ENCODE assay signal across 6 cellular contexts in the genomic region with DNA sequence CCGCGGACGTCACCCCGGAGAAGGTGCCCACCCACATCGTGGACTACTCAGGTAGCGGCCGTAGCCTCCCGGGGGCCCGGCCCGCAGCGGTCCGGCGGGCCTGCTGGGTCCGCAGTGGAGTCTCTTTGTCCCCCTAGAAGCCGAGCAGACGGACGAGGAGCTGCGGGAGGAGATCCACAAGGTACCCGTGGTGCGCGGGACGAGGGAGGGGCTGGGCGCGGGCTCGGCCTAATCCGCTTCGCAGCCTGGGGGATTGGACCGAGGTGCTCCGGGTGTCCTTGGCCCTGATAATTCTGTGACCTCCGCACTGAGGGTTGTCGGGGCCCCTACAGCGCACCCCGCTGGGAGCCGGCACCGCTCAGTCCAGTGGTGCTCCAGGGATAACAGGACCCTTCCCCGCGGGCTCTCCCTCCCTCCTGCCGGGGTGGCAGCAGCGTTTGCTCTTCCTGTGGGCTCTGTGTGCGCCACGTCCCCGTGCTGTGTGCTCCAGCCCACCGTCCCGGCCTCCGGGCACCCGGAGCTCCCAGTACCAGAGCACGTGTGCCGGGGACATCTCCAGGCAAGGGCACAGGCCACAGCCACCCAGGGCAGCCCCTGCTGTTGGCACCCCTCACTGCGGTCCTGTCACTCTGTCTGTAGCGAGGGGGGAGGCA.
A peak's percentile ranks its signal among the peaks of the same experiment; 100 is the strongest.
DNase-seq lines count a peak whose midpoint lies in the region; ATAC-seq and FAIRE-seq lines count a peak whose summit lies in the region.

No MANE protein-coding gene starts in this region.

- no peaks in the 10 kb centered on the region for H3K9me3 ChIP-seq in muscle layer of colon (ENCODE audit: low read length)

- H3K4me1 ChIP-seq in muscle layer of colon (ENCODE audit: insufficient read depth, low read length) = peaks cover 17% of the 10 kb centered on the region

- peak overlapping the region; percentile 63 to 89 for H3K4me3 ChIP-seq in muscle layer of colon (ENCODE audit: low read depth in 1 of 2, low read length in 2 of 2)

- ATAC-seq in HG02840 (IDR thresholded peaks at IDR 0.05; ENCODE audit: low FRiP score, unreplicated experiment) = peak; percentile 15

- H3K9ac ChIP-seq in muscle layer of colon (ENCODE audit: low read length) = peak overlapping the region; percentile 57

- DNase-seq in HTR-8/SVneo (ENCODE audit: insufficient read length, low spot score) = no peak
- DNase-seq in T-helper 9 cell = no peak
- DNase-seq in middle frontal gyrus (ENCODE audit: extremely low spot score, low spot score) = no peak

- H3K27ac ChIP-seq in angular gyrus (ENCODE audit: low read depth, low read length) = peak overlapping the region; percentile 85
- peak overlapping the region; percentile 85 for H3K27ac ChIP-seq in muscle layer of colon (ENCODE audit: low read depth, low read length)

- peaks cover 32% of the 10 kb centered on the region for H3K36me3 ChIP-seq in muscle layer of colon (ENCODE audit: insufficient read depth, low read length)

- FAIRE-seq in HTR-8/SVneo (lab: Jason Lieb, UNC) = no peak

- H3K27me3 ChIP-seq in muscle layer of colon (ENCODE audit: control insufficient read depth in 1 of 2, insufficient read depth in 2 of 2, low read length in 2 of 2) = no peaks in the 10 kb centered on the region
